Comparison of ENCODE assay signal across 6 cellular contexts in the genomic region with DNA sequence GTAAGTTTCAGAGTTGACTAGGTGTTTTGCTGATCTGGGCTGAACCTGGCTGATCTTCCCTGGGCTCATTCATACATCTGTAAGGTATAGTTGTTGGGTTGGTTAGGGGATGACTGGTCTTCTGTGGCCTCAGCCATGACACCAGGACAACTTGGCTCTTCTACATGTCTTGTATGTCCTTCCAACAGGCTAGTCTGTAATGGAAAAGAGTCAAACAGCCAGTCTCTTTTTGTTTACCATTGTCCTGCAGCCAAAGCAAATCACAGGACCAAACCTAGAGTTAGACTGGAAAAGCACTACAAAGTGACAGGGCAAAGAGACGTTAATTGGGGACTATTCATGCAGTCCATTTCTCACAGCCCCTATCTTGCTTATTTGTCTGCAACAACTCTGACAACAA. TPM values are rescaled to one million over a fixed set of nuclear protein-coding genes. Genes with fewer than 3 reads are reported as not detected.
"Had no signal": no experiment of that assay in that cellular context is flagged by ENCODE, and none has a peak within 500 bp of the region (broad histone marks: within the 10 kb centered on the region; RNA-seq: fewer than 3 reads in every experiment).

No MANE protein-coding gene starts in this region.

- H3K27ac Mint-ChIP-seq: GM23338, H9 had no signal

- DNase-seq: H9, HCEC 1CT, IMR-90 had no signal

- H3K4me3 ChIP-seq: GM23338 had no signal

- H3K4me3 Mint-ChIP-seq: GM23338, H9 had no signal

- ATAC-seq: GM23338 had no signal

- H3K27ac ChIP-seq: HL-60 had no signal

RNA-seq across cellular contexts. Expression of gene SERPING1, which starts 17.8 kb away (rescaled TPM):
- total RNA-seq: HT1080 had no signal

RNA-seq across cellular contexts. Expression of gene YPEL4, which starts 34.4 kb away (rescaled TPM):
- total RNA-seq: GM23338 had no signal
